In genomic region chr22:29208879-29209623, GRCh38 we compare ENCODE assay signal across 15 cellular contexts. TPM values are rescaled to one million over a fixed set of nuclear protein-coding genes. Genes with fewer than 3 reads are reported as not detected.
DNase-seq lines count a peak whose midpoint lies in the region; FAIRE-seq and TF ChIP-seq lines count a peak whose summit lies in the region.
"Had no signal": no experiment of that assay in that cellular context is flagged by ENCODE, and none has a peak within 500 bp of the region (broad histone marks: within the 10 kb centered on the region; RNA-seq: fewer than 3 reads in every experiment).

No MANE protein-coding gene starts in this region.

- H3F3A ChIP-seq in MM.1S (ENCODE audit: insufficient read depth, low read length): peaks cover 14% of the 10 kb centered on the region

- H2AFZ ChIP-seq in MM.1S (ENCODE audit: low read length): no peak overlapping the region

- no peaks in the 10 kb centered on the region for H3K9me3 ChIP-seq in KOPT-K1 (ENCODE audit: insufficient read depth, low read length, poor library complexity, severe bottlenecking)
- H3K9me3 ChIP-seq in MM.1S (replicated peaks; ENCODE audit: insufficient read depth, low read length): no peaks in the 10 kb centered on the region
- H3K9me3 ChIP-seq in ovary: no peaks in the 10 kb centered on the region

- TF ChIP-seq EP300 in ovary (IDR thresholded peaks at IDR 0.05): no peak

- H3K36me3 ChIP-seq in GM06990 (ENCODE audit: control insufficient read depth, insufficient read depth, low read length) (no peaks in the 10 kb centered on the region), KOPT-K1 (ENCODE audit: insufficient read depth, low read length) (peaks cover 28% of the 10 kb centered on the region; the same call in 1 of the 2 replicates), bronchial epithelial cell (ENCODE audit: control insufficient read depth, insufficient read depth, low read length) (no peaks in the 10 kb centered on the region), MM.1S (replicated peaks; ENCODE audit: insufficient read depth, low read length) (no peaks in the 10 kb centered on the region), ovary (no peaks in the 10 kb centered on the region)

- DNase-seq in GM06990 (ENCODE audit: extremely low read depth, insufficient read length) (no peak), bronchial epithelial cell (ENCODE audit: low read depth) (no peak), retina (peak; percentile 33), MM.1S (no peak), ovary (no peak), dedifferentiated amniotic fluid mesenchymal stem cell (ENCODE audit: extremely low spot score) (no peak), A172 (ENCODE audit: low spot score) (no peak)
- DNase-seq: activated CD4-positive, alpha-beta T cell treated with anti-CD3 and anti-CD28 coated beads for 1 hour; CD4-positive, CD25-positive, alpha-beta regulatory T cell; kidney; NCI-H2107; stimulated activated CD4-positive, alpha-beta T cell treated with anti-CD3 and anti-CD28 coated beads, Interleukin-2, amount 100 ng/mL, for 24 hours had no signal

- intact Hi-C loops in ovary (cut with DNase I): no loop called here

- H3K4me1 ChIP-seq in MM.1S (ENCODE audit: low read length): peaks cover 31% of the 10 kb centered on the region
- no peaks in the 10 kb centered on the region for H3K4me1 ChIP-seq in ovary (ENCODE audit: insufficient read depth)

- H3K4me2 ChIP-seq in MM.1S (ENCODE audit: low read depth, low read length): no peak overlapping the region

- peak overlapping the region; percentile 98 for H3K27ac ChIP-seq in KOPT-K1 (ENCODE audit: low read depth, low read length, poor library complexity, severe bottlenecking)
- no peak overlapping the region for H3K27ac ChIP-seq in MM.1S (ENCODE audit: low read length)
- H3K27ac ChIP-seq in ovary: no peak overlapping the region
- H3K27ac ChIP-seq: SK-N-MC had no signal

- H3K79me2 ChIP-seq in MM.1S (ENCODE audit: low read length): peaks cover 11% of the 10 kb centered on the region

- peak; percentile 23 for FAIRE-seq in bronchial epithelial cell (lab: Jason Lieb, UNC)
- FAIRE-seq: kidney, urothelium cell line had no signal

- no peak for TF ChIP-seq CTCF in GM06990 (IDR thresholded peaks at IDR 0.05; ENCODE audit: insufficient read depth, low read length, poor library complexity, severe bottlenecking)
- no peak for TF ChIP-seq CTCF in bronchial epithelial cell (IDR thresholded peaks at IDR 0.05; ENCODE audit: insufficient read depth, low read length, severe bottlenecking)
- no peak for TF ChIP-seq CTCF in MM.1S (IDR thresholded peaks at IDR 0.05; ENCODE audit: low read length)
- no peak for TF ChIP-seq CTCF in ovary (IDR thresholded peaks at IDR 0.05)

- H3K9ac ChIP-seq in MM.1S (ENCODE audit: low read length): no peak overlapping the region

- 73 to 82% (median 80%) methylated on average over 17 of the region's 17 CpGs for WGBS in ovary, 3 donors

- H3K4me3 ChIP-seq in GM06990 (replicated peaks; ENCODE audit: low read depth, low read length) (peak overlapping the region; percentile 91), bronchial epithelial cell (ENCODE audit: low read depth, low read length) (no peak overlapping the region), MM.1S (ENCODE audit: low read length) (no peak overlapping the region), ovary (no peak overlapping the region)
- H3K4me3 ChIP-seq: SK-N-MC had no signal

- TF ChIP-seq POLR2A in ovary (IDR thresholded peaks at IDR 0.05): no peak

- no peaks in the 10 kb centered on the region for H4K20me1 ChIP-seq in MM.1S (ENCODE audit: insufficient read depth, low read length)

- no peaks in the 10 kb centered on the region for H3K9me2 ChIP-seq in MM.1S (replicated peaks; ENCODE audit: insufficient read depth, low read length)

- no peaks in the 10 kb centered on the region for H3K27me3 ChIP-seq in GM06990 (replicated peaks; ENCODE audit: control insufficient read depth, insufficient read depth, low read length)
- peaks cover 18% of the 10 kb centered on the region for H3K27me3 ChIP-seq in bronchial epithelial cell (ENCODE audit: control insufficient read depth, insufficient read depth, low read length)
- no peaks in the 10 kb centered on the region for H3K27me3 ChIP-seq in MM.1S (replicated peaks; ENCODE audit: insufficient read depth, low read length)
- no peaks in the 10 kb centered on the region for H3K27me3 ChIP-seq in ovary

RNA-seq across cellular contexts. Expression of gene EMID1, which starts 3.4 kb away (rescaled TPM):
- total RNA-seq in bronchial epithelial cell (not detected in 2 replicates), ovary (10 to 100 TPM in 1 of 7 donors, 1 to 10 TPM in 6; 6.7 to 10.8 (median 8.6) TPM)
- polyA plus RNA-seq in ovary: 10 to 100 TPM in 1 of 2 donors, 1 to 10 TPM in 1; 2.6 to 11.2 TPM
- total RNA-seq in A172 (2014; rRNA removed; shearing (Covaris generic)): 0.24 TPM in 1 of 2 replicates, not detected in the other

RNA-seq across cellular contexts. Expression of gene RHBDD3, which starts 58.7 kb away (rescaled TPM):
- total RNA-seq in bronchial epithelial cell (21.6 and 25.0 TPM in 2 replicates), ovary (10 to 100 TPM; 16.9 to 26.8 (median 19.4) TPM)
- polyA plus RNA-seq in ovary: 10 to 100 TPM in 1 of 2 donors, 1 to 10 TPM in 1; 4.2 to 22.5 TPM
- 15.3 and 19.3 TPM in 2 replicates for total RNA-seq in A172 (2014; rRNA removed; shearing (Covaris generic))

RNA-seq across cellular contexts. Expression of gene EWSR1, which starts 59.0 kb away (rescaled TPM):
- total RNA-seq in bronchial epithelial cell: 87.1 and 163 TPM in 2 replicates
- total RNA-seq in ovary: 100 to 1,000 TPM; 127 to 191 (median 170) TPM
- 100 to 1,000 TPM; 136 to 175 TPM for polyA plus RNA-seq in ovary
- 146 and 168 TPM in 2 replicates for total RNA-seq in A172 (2014; rRNA removed; shearing (Covaris generic))
